ENCODE assay signal across 25 cellular contexts in genomic region chr2:169426069-169426663, GRCh38.
"Had no signal": no experiment of that assay in that cellular context is flagged by ENCODE, and none has a peak within 500 bp of the region (broad histone marks: within the 10 kb centered on the region; RNA-seq: fewer than 3 reads in every experiment).

No MANE protein-coding gene starts in this region.

- H3K4me1 ChIP-seq: left ventricle myocardium inferior, pancreas, prostate gland, stomach, testis, tibial artery, upper lobe of left lung, vagina had no signal

- H3K79me2 ChIP-seq: hepatocyte had no signal

- DNase-seq: islet precursor cell; left ventricle myocardium inferior; mesendoderm; naive B cell; natural killer cell; nephron progenitor cell; pancreas; retina; right cardiac atrium; stimulated activated CD4-positive, alpha-beta T cell treated with anti-CD3 and anti-CD28 coated beads, Interleukin-12 subunit alpha, Interleukin-12 subunit beta, amount 100 ng/mL, for 4 hours; stimulated activated CD4-positive, alpha-beta T cell treated with anti-CD3 and anti-CD28 coated beads, Interleukin-15, amount 100 ng/mL, for 24 hours; stimulated activated CD4-positive, alpha-beta T cell treated with anti-CD3 and anti-CD28 coated beads, Interleukin-2, amount 100 ng/mL, for 24 hours; stimulated activated CD4-positive, alpha-beta T cell treated with anti-CD3 and anti-CD28 coated beads, Interleukin-4, amount 100 ng/mL, for 1 hour; stimulated activated naive B cell treated with anti-CD40 and anti-IgM and Interleukin-4, amounts not matched to agents 10 μg/mL and 1 μg/mL and 100 μg/mL, for 72 hours; stimulated activated naive CD8-positive, alpha-beta T cell treated with anti-CD3 and anti-CD28 coated beads, Interleukin-15, Interleukin-2, amounts not matched to agents 100 U/mL and 50 U/mL, for 24 hours; stomach; testis; tibial artery had no signal

- H3K4me3 ChIP-seq: hepatocyte, left ventricle myocardium inferior, lung, pancreas, prostate gland, skin epidermis, stomach, tibial artery, upper lobe of left lung, vagina had no signal

- H3K4me2 ChIP-seq: hepatocyte had no signal

- FAIRE-seq: pancreas had no signal

- H3K27ac ChIP-seq: hepatocyte, left ventricle myocardium inferior, pancreas, prostate gland, skin epidermis, stomach, testis, tibial artery, upper lobe of left lung, vagina had no signal

- ATAC-seq: natural killer cell; pancreas; right cardiac atrium; sciatic nerve; stimulated activated naive B cell treated with anti-CD40 and anti-IgM and Interleukin-4, amounts not matched to agents 10 μg/mL and 1 μg/mL and 100 μg/mL, for 72 hours; stimulated activated naive CD8-positive, alpha-beta T cell treated with anti-CD3 and anti-CD28 coated beads, Interleukin-15, Interleukin-2, amounts not matched to agents 100 U/mL and 50 U/mL, for 24 hours had no signal

- H3K9me3 ChIP-seq: pancreas, prostate gland, testis, tibial artery, upper lobe of left lung, vagina had no signal

- H3K27me3 ChIP-seq: hepatocyte, pancreas, stomach, testis, tibial artery, upper lobe of left lung, vagina had no signal

- H3K36me3 ChIP-seq: left ventricle myocardium inferior, pancreas, prostate gland, stomach, tibial artery, upper lobe of left lung, vagina had no signal

- H2AFZ ChIP-seq: hepatocyte had no signal
